In the genomic region with DNA sequence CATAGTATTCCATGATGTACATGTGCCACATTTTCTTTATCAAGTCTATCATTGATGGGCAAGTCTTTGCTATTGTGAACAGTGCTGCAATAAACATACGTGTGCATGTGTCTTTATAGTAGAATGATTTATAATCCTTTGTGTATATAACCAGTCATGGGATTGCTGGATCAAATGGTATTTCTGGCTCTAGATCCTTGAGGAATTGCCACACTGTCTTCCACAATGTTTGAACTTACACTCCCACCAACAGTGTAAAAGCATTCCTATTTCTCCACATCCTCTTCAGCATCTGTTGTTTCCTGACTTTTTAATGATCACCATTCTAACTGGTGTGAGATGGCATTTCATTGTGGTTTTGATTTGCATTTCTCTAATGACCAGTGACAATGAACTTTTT, we compare ENCODE assay signal across 8 cellular contexts. TPM values are rescaled to one million over a fixed set of nuclear protein-coding genes. Genes with fewer than 3 reads are reported as not detected.
A peak's percentile ranks its signal among the peaks of the same experiment; 100 is the strongest.
DNase-seq lines count a peak whose midpoint lies in the region; ATAC-seq and TF ChIP-seq lines count a peak whose summit lies in the region.
"Not testable (repeated sequence)": the region's sequence is repeated elsewhere in the genome, so short reads cannot be mapped to it uniquely, and the experiment has no call there.

No MANE protein-coding gene starts in this region.

- H3K36me3 Mint-ChIP-seq in dendritic cell treated with granulocyte-macrophage colony-stimulating factor and Interleukin-4, amounts not matched to agents 40 ng/mL and 50 ng/mL, for 4 days (ENCODE audit: low read depth): peaks cover 51% of the 10 kb centered on the region
- H3K36me3 Mint-ChIP-seq in endothelial cell (ENCODE audit: low read depth, unreplicated experiment) (peaks cover 11% of the 10 kb centered on the region), memory B cell (peaks cover 13% of the 10 kb centered on the region)

- not testable (repeated sequence) for H3K27me3 Mint-ChIP-seq in dendritic cell treated with granulocyte-macrophage colony-stimulating factor and Interleukin-4, amounts not matched to agents 40 ng/mL and 50 ng/mL, for 4 days; endothelial cell (ENCODE audit: unreplicated experiment); memory B cell

- H3K36me3 ChIP-seq in neutrophil: not testable (repeated sequence)

- intact Hi-C loops in dendritic cell treated with granulocyte-macrophage colony-stimulating factor and Interleukin-4, amounts not matched to agents 40 ng/mL and 50 ng/mL, for 4 days (cut with micrococcal nuclease): not testable (repeated sequence)

- not testable (repeated sequence) for H3K27me3 ChIP-seq in neutrophil

- H3K4me1 ChIP-seq in neutrophil (ENCODE audit: control insufficient read depth in 1 of 2, insufficient read depth in 1 of 2, low read depth in 1 of 2, low read length in 1 of 2): peaks cover 55 to 68% of the 10 kb centered on the region in 2 experiments

- H3K9me3 Mint-ChIP-seq in dendritic cell treated with granulocyte-macrophage colony-stimulating factor and Interleukin-4, amounts not matched to agents 40 ng/mL and 50 ng/mL, for 4 days; endothelial cell (ENCODE audit: unreplicated experiment); memory B cell: not testable (repeated sequence)

- H3K27ac Mint-ChIP-seq in dendritic cell treated with granulocyte-macrophage colony-stimulating factor and Interleukin-4, amounts not matched to agents 40 ng/mL and 50 ng/mL, for 4 days: peak overlapping the region; percentile 22
- not testable (repeated sequence) for H3K27ac Mint-ChIP-seq in endothelial cell (ENCODE audit: unreplicated experiment)
- H3K27ac Mint-ChIP-seq in memory B cell: peak overlapping the region; percentile 35

- not testable (repeated sequence) for H3K4me3 ChIP-seq in AG10803 (ENCODE audit: low read length); neutrophil (ENCODE audit: low read depth in 1 of 2, low read length in 1 of 2)

- not testable (repeated sequence) for ATAC-seq in memory B cell (ENCODE audit: low read depth)

- H3K27ac ChIP-seq in neutrophil: peak overlapping the region; percentile 25

- peaks cover 97% of the 10 kb centered on the region for H3K4me1 Mint-ChIP-seq in dendritic cell treated with granulocyte-macrophage colony-stimulating factor and Interleukin-4, amounts not matched to agents 40 ng/mL and 50 ng/mL, for 4 days (ENCODE audit: low read depth)
- H3K4me1 Mint-ChIP-seq in endothelial cell (ENCODE audit: unreplicated experiment) (peaks cover 41% of the 10 kb centered on the region), memory B cell (peaks cover 44% of the 10 kb centered on the region)

- DNase-seq in AG10803 (ENCODE audit: low read depth) (peak; percentile 74), EH (ENCODE audit: low read depth) (peak; percentile 61), fibroblast of gingiva (ENCODE audit: low read depth) (peak; percentile 27), fibroblast of peridontal ligament (ENCODE audit: extremely low read depth) (peak; percentile 40)
- DNase-seq in endothelial cell (ENCODE audit: low spot score); memory B cell (ENCODE audit: low spot score in 2 of 2): not testable (repeated sequence)

- not testable (repeated sequence) for H3K9me3 ChIP-seq in neutrophil

- TF ChIP-seq CTCF in AG10803 (conservative IDR thresholded peaks at IDR 0.05; ENCODE audit: low read length); endothelial cell (IDR thresholded peaks at IDR 0.05; ENCODE audit: unreplicated experiment); neutrophil (IDR thresholded peaks at IDR 0.05): not testable (repeated sequence)

- not testable (repeated sequence) for H3K4me3 Mint-ChIP-seq in dendritic cell treated with granulocyte-macrophage colony-stimulating factor and Interleukin-4, amounts not matched to agents 40 ng/mL and 50 ng/mL, for 4 days; memory B cell
- H3K4me3 Mint-ChIP-seq in endothelial cell (ENCODE audit: unreplicated experiment): peak overlapping the region; percentile 66

RNA-seq across cellular contexts. Expression of a gene that starts 60.0 kb away (rescaled TPM):
- 88.8 TPM for total RNA-seq in endothelial cell (ENCODE audit: unreplicated experiment)
